Comparison of ENCODE assay signal across 10 cellular contexts in the genomic region with DNA sequence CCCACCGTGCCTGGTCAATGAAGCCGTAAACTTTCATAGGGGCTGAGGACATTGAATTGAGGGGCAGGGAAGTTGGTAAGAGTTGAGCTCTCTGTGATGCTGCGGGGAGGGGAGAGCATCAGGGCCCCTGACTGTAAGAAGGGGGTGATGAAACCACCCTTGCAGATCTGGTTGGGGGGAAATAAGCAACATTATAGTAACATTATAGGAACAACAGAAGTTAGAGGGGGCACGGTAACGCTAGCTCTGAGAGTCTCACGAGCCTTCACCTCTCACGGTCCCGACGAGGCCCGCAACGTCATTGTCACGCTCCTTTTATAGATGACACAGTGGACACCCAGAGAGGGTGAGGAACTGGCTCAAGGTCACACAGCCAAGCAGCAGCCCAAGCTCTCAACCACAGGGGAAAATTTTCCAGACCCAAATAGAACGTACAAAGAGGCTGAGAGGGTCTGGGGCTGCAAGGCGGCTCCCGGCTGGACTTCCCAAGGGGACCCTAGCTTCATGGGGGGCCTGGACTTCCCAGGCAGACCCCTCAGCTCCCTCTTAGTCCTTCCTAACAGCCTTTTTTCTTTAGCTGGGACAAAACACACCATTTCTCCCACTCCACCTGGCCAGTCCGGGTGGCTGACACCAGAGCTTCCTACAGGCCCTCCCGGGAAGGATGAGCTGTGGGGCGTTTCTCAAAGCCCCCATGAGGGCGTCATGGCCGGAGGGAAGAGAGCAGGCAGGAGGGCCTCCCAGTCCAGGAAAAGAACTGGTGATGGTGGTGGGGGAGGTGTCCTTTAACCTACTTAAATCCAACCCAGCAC. TPM values are rescaled to one million over a fixed set of nuclear protein-coding genes. Genes with fewer than 3 reads are reported as not detected.
DNase-seq lines count a peak whose midpoint lies in the region.
"Had no signal": no experiment of that assay in that cellular context is flagged by ENCODE, and none has a peak within 500 bp of the region (broad histone marks: within the 10 kb centered on the region; RNA-seq: fewer than 3 reads in every experiment).

No MANE protein-coding gene starts in this region.

- no peak for DNase-seq in activated CD4-positive, alpha-beta T cell treated with anti-CD3 and anti-CD28 coated beads, Interleukin-2, amount 10 ng/mL, durations not matched to agents 7 days and 5 days
- DNase-seq in activated CD4-positive, alpha-beta T cell treated with anti-CD3 and anti-CD28 coated beads, Interleukin-2, amount 50 U/mL, for 4 hours = no peak
- DNase-seq in left kidney (ENCODE audit: low read depth, low spot score) (peak; percentile 0), NCI-H2171 (lab: John Stamatoyannopoulos, UW) (no peak), T1000 (lab: John Stamatoyannopoulos, UW) (no peak), glomerular visceral epithelial cell (ENCODE audit: extremely low spot score) (no peak)
- DNase-seq: activated T-cell treated with anti-CD3 and anti-CD28 coated beads, Interleukin-2, amount 50 U/mL, for 4 hours; NCI-H774 had no signal

- H3K4me3 ChIP-seq in stomach smooth muscle (ENCODE audit: low read length in 2 of 2) = peak overlapping the region in 1 of 2 donors; percentile 47

- H3K27ac ChIP-seq in stomach smooth muscle (ENCODE audit: low read length) = peak overlapping the region; percentile 88

- CTCF ChIA-PET in activated CD4-positive, alpha-beta T cell treated with anti-CD3 and anti-CD28 coated beads, Interleukin-2, amount 10 ng/mL, durations not matched to agents 7 days and 5 days (lab: Charles Lee) = interaction anchor here (0.9 kb wide), 1 partner anchor 19 kb away, joined by 5 read pairs; no protein-coding TSS in a partner anchor

- no peaks in the 10 kb centered on the region for H3K9me3 Mint-ChIP-seq in activated CD4-positive, alpha-beta T cell treated with anti-CD3 and anti-CD28 coated beads, Interleukin-2, amount 10 ng/mL, durations not matched to agents 7 days and 5 days
- no peaks in the 10 kb centered on the region for H3K9me3 Mint-ChIP-seq in activated naive CD8-positive, alpha-beta T cell (ENCODE audit: low read depth)
- H3K9me3 Mint-ChIP-seq: activated T-cell treated with anti-CD3 and anti-CD28 coated beads, Interleukin-2, amount 50 U/mL, for 4 hours had no signal

- peak overlapping the region; percentile 37 to 64 for H3K9ac ChIP-seq in stomach smooth muscle (ENCODE audit: low read length in 2 of 2)

- POLR2A ChIA-PET in activated CD4-positive, alpha-beta T cell treated with anti-CD3 and anti-CD28 coated beads, Interleukin-2, amount 10 ng/mL, durations not matched to agents 7 days and 5 days (lab: Charles Lee) = no interaction called here

- H3K36me3 Mint-ChIP-seq in activated CD4-positive, alpha-beta T cell treated with anti-CD3 and anti-CD28 coated beads, Interleukin-2, amount 10 ng/mL, durations not matched to agents 7 days and 5 days (ENCODE audit: low read depth) = peaks cover 54% of the 10 kb centered on the region
- H3K36me3 Mint-ChIP-seq in activated naive CD8-positive, alpha-beta T cell = peaks cover 4% of the 10 kb centered on the region

- peak overlapping the region; percentile 47 for H3K4me3 Mint-ChIP-seq in activated CD4-positive, alpha-beta T cell treated with anti-CD3 and anti-CD28 coated beads, Interleukin-2, amount 10 ng/mL, durations not matched to agents 7 days and 5 days
- peak overlapping the region; percentile 53 for H3K4me3 Mint-ChIP-seq in activated naive CD8-positive, alpha-beta T cell
- H3K4me3 Mint-ChIP-seq: activated T-cell treated with anti-CD3 and anti-CD28 coated beads, Interleukin-2, amount 50 U/mL, for 4 hours had no signal

- H3K27me3 ChIP-seq in stomach smooth muscle (ENCODE audit: control insufficient read depth in 1 of 2, insufficient read depth in 2 of 2, low read length in 2 of 2) = no peaks in the 10 kb centered on the region

- H3K27me3 Mint-ChIP-seq in activated CD4-positive, alpha-beta T cell treated with anti-CD3 and anti-CD28 coated beads, Interleukin-2, amount 10 ng/mL, durations not matched to agents 7 days and 5 days = no peaks in the 10 kb centered on the region
- no peaks in the 10 kb centered on the region for H3K27me3 Mint-ChIP-seq in activated naive CD8-positive, alpha-beta T cell

- peaks cover 22 to 34% of the 10 kb centered on the region in 2 donors for H3K36me3 ChIP-seq in stomach smooth muscle (ENCODE audit: control insufficient read depth in 2 of 2, insufficient read depth in 2 of 2, low read length in 2 of 2)

- peak overlapping the region; percentile 50 for H3K27ac Mint-ChIP-seq in activated CD4-positive, alpha-beta T cell treated with anti-CD3 and anti-CD28 coated beads, Interleukin-2, amount 10 ng/mL, durations not matched to agents 7 days and 5 days
- H3K27ac Mint-ChIP-seq in activated naive CD8-positive, alpha-beta T cell = peak overlapping the region; percentile 80

- H3K9me3 ChIP-seq in stomach smooth muscle (ENCODE audit: control insufficient read depth in 2 of 2, low read length in 2 of 2) = no peaks in the 10 kb centered on the region

- H3K4me1 Mint-ChIP-seq in activated CD4-positive, alpha-beta T cell treated with anti-CD3 and anti-CD28 coated beads, Interleukin-2, amount 10 ng/mL, durations not matched to agents 7 days and 5 days = peaks cover 50% of the 10 kb centered on the region
- H3K4me1 Mint-ChIP-seq in activated naive CD8-positive, alpha-beta T cell (ENCODE audit: low read depth) = peaks cover 57% of the 10 kb centered on the region

- H3K4me1 ChIP-seq in stomach smooth muscle (ENCODE audit: control insufficient read depth, insufficient read depth, low read length) = peaks cover 48% of the 10 kb centered on the region

RNA-seq across cellular contexts. Expression of gene TLE5, which starts 4.1 kb away (rescaled TPM):
- total RNA-seq in activated CD4-positive, alpha-beta T cell treated with anti-CD3 and anti-CD28 coated beads, Interleukin-2, amount 10 ng/mL, durations not matched to agents 7 days and 5 days = 100 to 1,000 TPM; 837 to 960 TPM

RNA-seq across cellular contexts. Expression of gene TLE2, which starts 29.1 kb away (rescaled TPM):
- total RNA-seq in activated CD4-positive, alpha-beta T cell treated with anti-CD3 and anti-CD28 coated beads, Interleukin-2, amount 10 ng/mL, durations not matched to agents 7 days and 5 days = under 1 TPM; 0.99 to 1.00 TPM

RNA-seq across cellular contexts. Expression of gene GNA11, which starts 35.9 kb away (rescaled TPM):
- total RNA-seq in activated CD4-positive, alpha-beta T cell treated with anti-CD3 and anti-CD28 coated beads, Interleukin-2, amount 10 ng/mL, durations not matched to agents 7 days and 5 days = under 1 TPM; 0.79 to 0.87 TPM
